9 cellular contexts compared by ENCODE assay signal in genomic region chr5:95251185-95251584, GRCh38. TPM values are rescaled to one million over a fixed set of nuclear protein-coding genes. Genes with fewer than 3 reads are reported as not detected.
"Had no signal": no experiment of that assay in that cellular context is flagged by ENCODE, and none has a peak within 500 bp of the region (broad histone marks: within the 10 kb centered on the region; RNA-seq: fewer than 3 reads in every experiment).

No MANE protein-coding gene starts in this region.

- H3K27ac Mint-ChIP-seq: GM23338, HFFc6 had no signal

- H3K4me3 Mint-ChIP-seq: GM23338, HFFc6 had no signal

- ATAC-seq: GM23338, HCT116 had no signal

- H3K9me3 ChIP-seq: HAP-1 had no signal

- FAIRE-seq: H1, HTR-8/SVneo had no signal

- H3K36me3 ChIP-seq: HAP-1 had no signal

- DNase-seq: H7, HFFc6, IMR-90 had no signal

- H3K4me1 Mint-ChIP-seq: GM23338 had no signal

- H3K4me1 ChIP-seq: HAP-1 had no signal

- H3K4me3 ChIP-seq: GM23338, HAP-1 had no signal

- H3K9me3 Mint-ChIP-seq: GM23338, HFFc6 had no signal

- H3K27ac ChIP-seq: HL-60 had no signal

RNA-seq across cellular contexts. Expression of gene MCTP1, which starts 33.7 kb away (rescaled TPM):
- total RNA-seq: IMR-90 had no signal
